In the genomic region with DNA sequence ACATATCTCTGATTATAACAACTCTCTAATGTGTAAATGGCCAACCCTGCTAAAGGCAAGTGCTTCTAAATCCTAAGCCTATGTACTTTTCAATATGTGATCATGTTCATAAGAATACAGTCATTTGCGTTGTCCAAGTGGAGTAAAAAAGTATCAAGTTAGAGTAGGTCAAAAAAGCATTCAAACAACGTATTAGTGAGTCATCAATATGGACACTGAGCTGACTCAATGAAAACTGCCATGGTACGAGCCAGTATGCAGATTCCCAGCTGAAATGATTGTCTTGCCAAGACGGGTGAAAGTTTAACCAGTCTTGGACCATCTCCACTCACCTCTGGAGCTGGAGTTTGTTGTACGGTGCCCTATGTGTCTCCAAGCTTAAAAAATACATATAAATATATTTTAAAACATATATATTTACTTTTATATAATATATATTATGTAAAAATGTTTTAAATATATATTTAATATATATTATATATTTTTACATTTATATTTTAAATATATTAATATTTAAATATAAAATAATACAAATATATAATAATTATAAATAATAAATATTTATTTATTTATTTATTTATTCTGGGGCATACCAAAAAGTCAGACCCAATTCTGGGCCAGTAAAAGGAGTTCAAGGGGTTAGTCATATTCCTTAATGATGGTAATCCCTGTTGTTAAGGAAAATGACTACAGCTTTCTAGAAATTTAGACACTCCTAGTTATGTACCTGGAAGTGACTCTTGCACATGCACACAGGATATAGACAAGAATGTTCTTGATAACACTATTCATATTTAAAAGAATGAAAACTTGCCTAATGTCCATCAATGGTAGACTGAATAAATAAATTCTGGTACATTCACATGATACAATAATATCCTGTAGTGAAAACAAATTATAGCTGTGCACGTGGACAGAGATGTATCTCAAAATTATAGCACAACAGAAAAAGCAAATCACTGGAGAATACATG, we compare ENCODE assay signal across 20 cellular contexts. TPM values are rescaled to one million over a fixed set of nuclear protein-coding genes. Genes with fewer than 3 reads are reported as not detected.
DNase-seq lines count a peak whose midpoint lies in the region; ATAC-seq and TF ChIP-seq lines count a peak whose summit lies in the region.
"Had no signal": no experiment of that assay in that cellular context is flagged by ENCODE, and none has a peak within 500 bp of the region (broad histone marks: within the 10 kb centered on the region; RNA-seq: fewer than 3 reads in every experiment).

No MANE protein-coding gene starts in this region.

- no peaks in the 10 kb centered on the region for H3K36me3 Mint-ChIP-seq in CD4-positive, alpha-beta T cell (ENCODE audit: low read depth)
- H3K36me3 Mint-ChIP-seq: activated naive CD8-positive, alpha-beta T cell had no signal

- no peak overlapping the region for H3K27ac Mint-ChIP-seq in CD4-positive, alpha-beta T cell
- H3K27ac Mint-ChIP-seq: activated CD4-positive, alpha-beta memory T cell treated with anti-CD3 and anti-CD28 coated beads, Interleukin-2, amount 10 ng/mL, durations not matched to agents 7 days and 5 days; activated naive CD8-positive, alpha-beta T cell had no signal

- WGBS in liver, result 37% methylated on average over 6 of the region's 6 CpGs
- WGBS in transverse colon (ENCODE audit: low coverage in 1 of 2), 2 donors, result 45 to 58% methylated on average over 6 of the region's 6 CpGs

- ATAC-seq in GM18520 (IDR thresholded peaks at IDR 0.05; ENCODE audit: unreplicated experiment), result no peak
- ATAC-seq in CD4-positive, alpha-beta T cell (ENCODE audit: poor library complexity), result no peak
- ATAC-seq: activated T-cell treated with anti-CD3 and anti-CD28 coated beads, Interleukin-2, amount 50 U/mL, for 4 hours had no signal

- TF ChIP-seq RAD21 in liver (IDR thresholded peaks at IDR 0.05), result peak in 1 of 2 donors; percentile 35

- no peaks in the 10 kb centered on the region for H3K27me3 Mint-ChIP-seq in CD4-positive, alpha-beta T cell

- no peaks in the 10 kb centered on the region for H3K36me3 ChIP-seq in colonic mucosa
- H3K36me3 ChIP-seq in liver (ENCODE audit: control insufficient read depth in 4 of 4, insufficient read depth in 3 of 4, low read depth in 1 of 4, low read length in 3 of 4), result no peaks in the 10 kb centered on the region
- H3K36me3 ChIP-seq in transverse colon, result no peaks in the 10 kb centered on the region
- H3K36me3 ChIP-seq: BLaER1, breast epithelium had no signal

- no peak for TF ChIP-seq CTCF in colonic mucosa (IDR thresholded peaks at IDR 0.05)
- TF ChIP-seq CTCF in liver (IDR thresholded peaks at IDR 0.05; ENCODE audit: low read depth, low read length, missing input control), result no peak
- TF ChIP-seq CTCF in transverse colon (IDR thresholded peaks at IDR 0.05), result no peak
- no peak for TF ChIP-seq CTCF in CD4-positive, alpha-beta T cell (IDR thresholded peaks at IDR 0.05)

- no peaks in the 10 kb centered on the region for H3K4me1 Mint-ChIP-seq in CD4-positive, alpha-beta T cell (ENCODE audit: low read depth)
- H3K4me1 Mint-ChIP-seq: activated CD4-positive, alpha-beta memory T cell treated with anti-CD3 and anti-CD28 coated beads, Interleukin-2, amount 10 ng/mL, durations not matched to agents 7 days and 5 days had no signal

- intact Hi-C loops in colonic mucosa (cut with DNase I) (no loop called here), transverse colon (cut with DNase I; ENCODE audit: low total_unique reads) (no loop called here)
- intact Hi-C loops in CD4-positive, alpha-beta T cell (cut with DNase I, micrococcal nuclease), result no loop called here

- no peak for TF ChIP-seq EP300 in transverse colon (IDR thresholded peaks at IDR 0.05; ENCODE audit: low read depth)

- H3K27me3 ChIP-seq in colonic mucosa (no peaks in the 10 kb centered on the region), liver (ENCODE audit: control insufficient read depth in 4 of 4, insufficient read depth in 4 of 4, low read length in 3 of 4) (no peaks in the 10 kb centered on the region), transverse colon (no peaks in the 10 kb centered on the region)
- no peaks in the 10 kb centered on the region for H3K27me3 ChIP-seq in CD4-positive, alpha-beta T cell (ENCODE audit: control insufficient read depth, insufficient read depth, low read length)
- H3K27me3 ChIP-seq: BLaER1, breast epithelium, suprapubic skin had no signal

- H3K9me3 Mint-ChIP-seq in CD4-positive, alpha-beta T cell, result no peaks in the 10 kb centered on the region
- H3K9me3 Mint-ChIP-seq: activated CD4-positive, alpha-beta memory T cell treated with anti-CD3 and anti-CD28 coated beads, Interleukin-2, amount 10 ng/mL, durations not matched to agents 7 days and 5 days; activated T-cell treated with anti-CD3 and anti-CD28 coated beads, Interleukin-2, amount 50 U/mL, for 4 hours; H9 had no signal

- no peak overlapping the region for H3K4me3 ChIP-seq in colonic mucosa
- peak overlapping the region; percentile 53 to 70 (median 58) for H3K4me3 ChIP-seq in liver (ENCODE audit: low read depth in 1 of 3, low read length in 3 of 3)
- H3K4me3 ChIP-seq in transverse colon, result peak overlapping the region in 1 of 4 donors; percentile 41
- H3K4me3 ChIP-seq: BLaER1, breast epithelium, suprapubic skin had no signal

- H3K27ac ChIP-seq in colonic mucosa (peak overlapping the region; percentile 73), liver (ENCODE audit: low read depth in 1 of 2, low read length in 2 of 2) (peak overlapping the region; percentile 91 to 92), transverse colon (peak overlapping the region; percentile 80 to 82 (median 81))
- H3K27ac ChIP-seq in CD4-positive, alpha-beta T cell (ENCODE audit: low read depth, low read length), result no peak overlapping the region
- H3K27ac ChIP-seq: BLaER1, suprapubic skin, VCaP had no signal

- H3K4me1 ChIP-seq in colonic mucosa (peaks cover 3% of the 10 kb centered on the region), liver (ENCODE audit: control insufficient read depth in 4 of 4, insufficient read depth in 4 of 4, low read length in 3 of 4) (peaks cover 3 to 40% (median 15%) of the 10 kb centered on the region in 4 donors), transverse colon (peaks cover 3 to 67% (median 35%) of the 10 kb centered on the region in 4 donors)
- H3K4me1 ChIP-seq: BLaER1, breast epithelium, suprapubic skin had no signal

- no peak for TF ChIP-seq POLR2A in transverse colon (IDR thresholded peaks at IDR 0.05)

- POLR2A ChIA-PET in CD4-positive, alpha-beta T cell (lab: Charles Lee), result no interaction called here

- CTCF ChIA-PET in CD4-positive, alpha-beta T cell (lab: Charles Lee), result no interaction called here

- no peak overlapping the region for H3K4me3 Mint-ChIP-seq in CD4-positive, alpha-beta T cell
- H3K4me3 Mint-ChIP-seq: activated CD4-positive, alpha-beta memory T cell treated with anti-CD3 and anti-CD28 coated beads, Interleukin-2, amount 10 ng/mL, durations not matched to agents 7 days and 5 days; activated naive CD8-positive, alpha-beta T cell; activated T-cell treated with anti-CD3 and anti-CD28 coated beads, Interleukin-2, amount 50 U/mL, for 4 hours; H9 had no signal

- peak overlapping the region in 1 of 2 donors; percentile 41 for H3K9ac ChIP-seq in colonic mucosa (ENCODE audit: low read depth in 2 of 2, low read length in 2 of 2)
- H3K9ac ChIP-seq in liver (ENCODE audit: low read depth in 1 of 2, low read length in 2 of 2), result peak overlapping the region; percentile 51 to 83
- H3K9ac ChIP-seq: BLaER1 had no signal

- in situ Hi-C loops in transverse colon (cut with MboI; ENCODE audit: low pct_ligation_motif_present in 1 of 4, low pct_unique_long_range_greater_than_20kb in 1 of 4, low sequenced_read_pairs in 3 of 4) (loop anchor here in 2 of 4 donors (25.0 kb wide), 1 partner anchor 364 kb away; no protein-coding TSS in a partner anchor), KBM-7 (cut with MboI; ENCODE audit: low pct_unique_long_range_greater_than_20kb, low sequenced_read_pairs) (no loop called here)

- DNase-seq in HT-29 (ENCODE audit: low spot score) (peak; percentile 31), colonic mucosa (peak; percentile 62), transverse colon (peak; percentile 16), KBM-7 (no peak)
- DNase-seq in CD4-positive, alpha-beta T cell, result no peak
- DNase-seq: activated CD4-positive, alpha-beta memory T cell treated with anti-CD3 and anti-CD28 coated beads, Interleukin-2, amount 10 ng/mL, durations not matched to agents 7 days and 5 days; activated T-cell treated with anti-CD3 and anti-CD28 coated beads, Interleukin-2, amount 50 U/mL, for 4 hours; DMS79; NCI-H1436; NCI-H345; stimulated activated CD4-positive, alpha-beta T cell treated with anti-CD3 and anti-CD28 coated beads, Interleukin-4, amount 100 ng/mL, for 24 hours; stimulated activated CD8-positive, alpha-beta memory T cell treated with anti-CD3 and anti-CD28 coated beads, Interleukin-4, amount 100 ng/mL, for 48 hours had no signal

- H3K9me3 ChIP-seq in colonic mucosa (no peaks in the 10 kb centered on the region), liver (ENCODE audit: control insufficient read depth in 4 of 4, low read length in 3 of 4) (no peaks in the 10 kb centered on the region), transverse colon (no peaks in the 10 kb centered on the region)
- no peaks in the 10 kb centered on the region for H3K9me3 ChIP-seq in CD4-positive, alpha-beta T cell (ENCODE audit: control insufficient read depth, low read length)
- H3K9me3 ChIP-seq: BLaER1, suprapubic skin had no signal

TF ChIP-seq in liver, 16 proteins besides CTCF, POLR2A, EP300 and RAD21 (continues in another document):
- TF ChIP-seq ATF3 (IDR thresholded peaks at IDR 0.05) (peak; percentile 80), YY1 (IDR thresholded peaks at IDR 0.05) (peak; percentile 88), EGR1 (IDR thresholded peaks at IDR 0.05; ENCODE audit: low read depth in 2 of 2) (no peak), HNF4A (conservative IDR thresholded peaks at IDR 0.05) (peak; percentile 72 to 73), FOXA2 (IDR thresholded peaks at IDR 0.05) (peak; percentile 16), GABPA (IDR thresholded peaks at IDR 0.05 in 1 of 2, conservative IDR thresholded peaks at IDR 0.05 in 1 of 2) (no peak), NR2F2 (IDR thresholded peaks at IDR 0.05) (no peak), SP1 (IDR thresholded peaks at IDR 0.05) (peak; percentile 50), RXRA (IDR thresholded peaks at IDR 0.05) (peak; percentile 55 to 69), FOXA1 (IDR thresholded peaks at IDR 0.05) (no peak)

RNA-seq across cellular contexts. Expression of gene PLSCR4, which starts 27.2 kb away (rescaled TPM):
- 0.97 and 2.2 TPM in 2 replicates for total RNA-seq in HT-29 (2014; rRNA removed; shearing (Covaris generic))
- total RNA-seq in colonic mucosa (10 to 100 TPM; 20.1 to 54.8 TPM), liver (10 to 100 TPM; 46.1 to 56.4 TPM), transverse colon (10 to 100 TPM; 19.7 to 87.7 (median 41.0) TPM)
- polyA plus RNA-seq in liver, result 10 to 100 TPM; 19.5 to 23.8 TPM
- not detected for total RNA-seq in CD4-positive, alpha-beta T cell

Comparison
In these comparisons a context has a peak if more than half of its experiments do, and no peak if none do; other contexts are left out.
1. DNase-seq: peak in HT-29 (single experiment), colonic mucosa (single experiment) and transverse colon (single experiment); none in KBM-7 (single experiment) and CD4-positive, alpha-beta T cell (0 of 10).